Comparison of ENCODE assay signal across 1 cellular context in genomic region chr2:143787674-143788073, GRCh38.
TF ChIP-seq lines count a peak whose summit lies in the region.

No MANE protein-coding gene starts in this region.

TF ChIP-seq in GM12878, 131 proteins besides CTCF, POLR2A, EP300 and RAD21 (continued from another document):
- TF ChIP-seq, protein P1, sequence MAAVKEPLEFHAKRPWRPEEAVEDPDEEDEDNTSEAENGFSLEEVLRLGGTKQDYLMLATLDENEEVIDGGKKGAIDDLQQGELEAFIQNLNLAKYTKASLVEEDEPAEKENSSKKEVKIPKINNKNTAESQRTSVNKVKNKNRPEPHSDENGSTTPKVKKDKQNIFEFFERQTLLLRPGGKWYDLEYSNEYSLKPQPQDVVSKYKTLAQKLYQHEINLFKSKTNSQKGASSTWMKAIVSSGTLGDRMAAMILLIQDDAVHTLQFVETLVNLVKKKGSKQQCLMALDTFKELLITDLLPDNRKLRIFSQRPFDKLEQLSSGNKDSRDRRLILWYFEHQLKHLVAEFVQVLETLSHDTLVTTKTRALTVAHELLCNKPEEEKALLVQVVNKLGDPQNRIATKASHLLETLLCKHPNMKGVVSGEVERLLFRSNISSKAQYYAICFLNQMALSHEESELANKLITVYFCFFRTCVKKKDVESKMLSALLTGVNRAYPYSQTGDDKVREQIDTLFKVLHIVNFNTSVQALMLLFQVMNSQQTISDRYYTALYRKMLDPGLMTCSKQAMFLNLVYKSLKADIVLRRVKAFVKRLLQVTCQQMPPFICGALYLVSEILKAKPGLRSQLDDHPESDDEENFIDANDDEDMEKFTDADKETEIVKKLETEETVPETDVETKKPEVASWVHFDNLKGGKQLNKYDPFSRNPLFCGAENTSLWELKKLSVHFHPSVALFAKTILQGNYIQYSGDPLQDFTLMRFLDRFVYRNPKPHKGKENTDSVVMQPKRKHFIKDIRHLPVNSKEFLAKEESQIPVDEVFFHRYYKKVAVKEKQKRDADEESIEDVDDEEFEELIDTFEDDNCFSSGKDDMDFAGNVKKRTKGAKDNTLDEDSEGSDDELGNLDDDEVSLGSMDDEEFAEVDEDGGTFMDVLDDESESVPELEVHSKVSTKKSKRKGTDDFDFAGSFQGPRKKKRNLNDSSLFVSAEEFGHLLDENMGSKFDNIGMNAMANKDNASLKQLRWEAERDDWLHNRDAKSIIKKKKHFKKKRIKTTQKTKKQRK (IDR thresholded peaks at IDR 0.05; ENCODE audit: low read depth, low read length): no peak
- TF ChIP-seq CBFB (IDR thresholded peaks at IDR 0.05; ENCODE audit: low read depth): no peak
- TF ChIP-seq, protein P2, sequence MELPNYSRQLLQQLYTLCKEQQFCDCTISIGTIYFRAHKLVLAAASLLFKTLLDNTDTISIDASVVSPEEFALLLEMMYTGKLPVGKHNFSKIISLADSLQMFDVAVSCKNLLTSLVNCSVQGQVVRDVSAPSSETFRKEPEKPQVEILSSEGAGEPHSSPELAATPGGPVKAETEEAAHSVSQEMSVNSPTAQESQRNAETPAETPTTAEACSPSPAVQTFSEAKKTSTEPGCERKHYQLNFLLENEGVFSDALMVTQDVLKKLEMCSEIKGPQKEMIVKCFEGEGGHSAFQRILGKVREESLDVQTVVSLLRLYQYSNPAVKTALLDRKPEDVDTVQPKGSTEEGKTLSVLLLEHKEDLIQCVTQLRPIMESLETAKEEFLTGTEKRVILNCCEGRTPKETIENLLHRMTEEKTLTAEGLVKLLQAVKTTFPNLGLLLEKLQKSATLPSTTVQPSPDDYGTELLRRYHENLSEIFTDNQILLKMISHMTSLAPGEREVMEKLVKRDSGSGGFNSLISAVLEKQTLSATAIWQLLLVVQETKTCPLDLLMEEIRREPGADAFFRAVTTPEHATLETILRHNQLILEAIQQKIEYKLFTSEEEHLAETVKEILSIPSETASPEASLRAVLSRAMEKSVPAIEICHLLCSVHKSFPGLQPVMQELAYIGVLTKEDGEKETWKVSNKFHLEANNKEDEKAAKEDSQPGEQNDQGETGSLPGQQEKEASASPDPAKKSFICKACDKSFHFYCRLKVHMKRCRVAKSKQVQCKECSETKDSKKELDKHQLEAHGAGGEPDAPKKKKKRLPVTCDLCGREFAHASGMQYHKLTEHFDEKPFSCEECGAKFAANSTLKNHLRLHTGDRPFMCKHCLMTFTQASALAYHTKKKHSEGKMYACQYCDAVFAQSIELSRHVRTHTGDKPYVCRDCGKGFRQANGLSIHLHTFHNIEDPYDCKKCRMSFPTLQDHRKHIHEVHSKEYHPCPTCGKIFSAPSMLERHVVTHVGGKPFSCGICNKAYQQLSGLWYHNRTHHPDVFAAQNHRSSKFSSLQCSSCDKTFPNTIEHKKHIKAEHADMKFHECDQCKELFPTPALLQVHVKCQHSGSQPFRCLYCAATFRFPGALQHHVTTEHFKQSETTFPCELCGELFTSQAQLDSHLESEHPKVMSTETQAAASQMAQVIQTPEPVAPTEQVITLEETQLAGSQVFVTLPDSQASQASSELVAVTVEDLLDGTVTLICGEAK (IDR thresholded peaks at IDR 0.05; ENCODE audit: borderline replicate concordance): no peak
- no peak for TF ChIP-seq YBX1 (IDR thresholded peaks at IDR 0.05)
- TF ChIP-seq KDM1A (IDR thresholded peaks at IDR 0.05; ENCODE audit: borderline replicate concordance): no peak
- TF ChIP-seq LARP7 (IDR thresholded peaks at IDR 0.05): no peak
- no peak for TF ChIP-seq EZH2 (IDR thresholded peaks at IDR 0.05; ENCODE audit: borderline replicate concordance, control insufficient read depth, low read depth, low read length)
- TF ChIP-seq, protein P3, sequence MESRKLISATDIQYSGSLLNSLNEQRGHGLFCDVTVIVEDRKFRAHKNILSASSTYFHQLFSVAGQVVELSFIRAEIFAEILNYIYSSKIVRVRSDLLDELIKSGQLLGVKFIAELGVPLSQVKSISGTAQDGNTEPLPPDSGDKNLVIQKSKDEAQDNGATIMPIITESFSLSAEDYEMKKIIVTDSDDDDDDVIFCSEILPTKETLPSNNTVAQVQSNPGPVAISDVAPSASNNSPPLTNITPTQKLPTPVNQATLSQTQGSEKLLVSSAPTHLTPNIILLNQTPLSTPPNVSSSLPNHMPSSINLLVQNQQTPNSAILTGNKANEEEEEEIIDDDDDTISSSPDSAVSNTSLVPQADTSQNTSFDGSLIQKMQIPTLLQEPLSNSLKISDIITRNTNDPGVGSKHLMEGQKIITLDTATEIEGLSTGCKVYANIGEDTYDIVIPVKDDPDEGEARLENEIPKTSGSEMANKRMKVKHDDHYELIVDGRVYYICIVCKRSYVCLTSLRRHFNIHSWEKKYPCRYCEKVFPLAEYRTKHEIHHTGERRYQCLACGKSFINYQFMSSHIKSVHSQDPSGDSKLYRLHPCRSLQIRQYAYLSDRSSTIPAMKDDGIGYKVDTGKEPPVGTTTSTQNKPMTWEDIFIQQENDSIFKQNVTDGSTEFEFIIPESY (IDR thresholded peaks at IDR 0.05): no peak
